In the genomic region with DNA sequence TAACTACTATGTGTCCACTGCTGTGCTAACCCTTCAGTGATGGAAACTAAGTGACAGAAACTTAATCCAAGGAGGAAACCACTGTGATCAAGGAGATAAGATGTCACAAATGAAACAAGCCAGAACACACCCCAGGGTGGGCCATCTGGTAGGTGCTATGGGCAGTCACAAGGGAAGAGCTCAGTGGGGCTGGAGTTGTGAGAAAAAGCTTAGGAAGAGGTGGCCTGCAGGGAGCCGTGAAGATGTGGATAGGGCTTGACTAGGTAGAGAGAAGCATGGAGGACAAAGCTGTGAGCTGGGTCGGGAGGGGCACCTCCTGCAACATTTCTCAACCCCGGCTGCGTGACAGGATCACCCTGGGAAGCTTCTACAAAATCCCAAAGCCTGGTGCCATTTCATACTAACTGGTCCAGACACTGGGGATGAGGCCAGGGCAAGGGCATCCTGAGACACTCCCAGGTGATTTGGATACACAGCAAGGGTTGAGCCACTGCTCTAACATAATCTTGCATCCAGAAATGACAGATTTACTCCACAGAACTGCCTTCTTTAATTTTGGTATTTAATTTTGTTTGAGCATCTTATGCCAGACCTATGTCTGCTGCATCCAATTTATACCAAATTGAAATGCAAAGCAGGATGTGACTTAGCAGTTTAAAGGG, we compare ENCODE assay signal across 1 cellular context.
TF ChIP-seq lines count a peak whose summit lies in the region.

No MANE protein-coding gene starts in this region.

TF ChIP-seq in HepG2, 621 proteins besides CTCF, POLR2A, EP300 and RAD21 (continued from another document):
- TF ChIP-seq, protein P1, sequence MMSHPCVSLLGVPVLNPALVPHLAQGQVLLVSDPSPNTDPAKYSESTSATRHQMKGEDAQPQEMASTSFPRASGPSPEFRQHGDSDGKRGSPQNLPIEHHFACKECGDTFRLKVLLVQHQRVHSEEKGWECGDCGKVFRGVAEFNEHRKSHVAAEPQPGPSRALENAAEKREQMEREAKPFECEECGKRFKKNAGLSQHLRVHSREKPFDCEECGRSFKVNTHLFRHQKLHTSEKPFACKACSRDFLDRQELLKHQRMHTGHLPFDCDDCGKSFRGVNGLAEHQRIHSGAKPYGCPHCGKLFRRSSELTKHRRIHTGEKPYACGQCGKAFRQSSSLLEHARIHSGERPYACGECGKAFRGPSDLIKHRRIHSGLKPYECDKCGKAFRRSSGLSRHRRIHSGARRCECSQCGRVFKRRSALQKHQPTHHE (CRISPR knock-in tag; IDR thresholded peaks at IDR 0.05; ENCODE audit: borderline replicate concordance), result no peak
- TF ChIP-seq SMC3 (IDR thresholded peaks at IDR 0.05; ENCODE audit: low read length), result no peak
- no peak for TF ChIP-seq ZNF7 (CRISPR knock-in tag; IDR thresholded peaks at IDR 0.05)
- TF ChIP-seq CBX5 (CRISPR knock-in tag; IDR thresholded peaks at IDR 0.05; ENCODE audit: borderline replicate concordance), result no peak
